ENCODE assay signal across 15 cellular contexts in genomic region chr1:23719162-23719820, GRCh38. TPM values are rescaled to one million over a fixed set of nuclear protein-coding genes. Genes with fewer than 3 reads are reported as not detected.
DNase-seq lines count a peak whose midpoint lies in the region; ATAC-seq and TF ChIP-seq lines count a peak whose summit lies in the region.
"Had no signal": no experiment of that assay in that cellular context is flagged by ENCODE, and none has a peak within 500 bp of the region (broad histone marks: within the 10 kb centered on the region; RNA-seq: fewer than 3 reads in every experiment).

No MANE protein-coding gene starts in this region.

- no peaks in the 10 kb centered on the region for H3K27me3 ChIP-seq in GM06990 (replicated peaks; ENCODE audit: control insufficient read depth, insufficient read depth, low read length)
- no peaks in the 10 kb centered on the region for H3K27me3 ChIP-seq in dorsolateral prefrontal cortex
- H3K27me3 ChIP-seq: hepatocyte had no signal

- H3K27ac ChIP-seq in dorsolateral prefrontal cortex: no peak overlapping the region
- H3K27ac ChIP-seq: hepatocyte, lower lobe of right lung had no signal

- DNase-seq in GM06990 (ENCODE audit: extremely low read depth, insufficient read length) (peak; percentile 61), NCI-H2029 (lab: John Stamatoyannopoulos, UW) (peak; percentile 67), astrocyte of the hippocampus (ENCODE audit: low read depth, low spot score) (peak; percentile 27), myocyte (ENCODE audit: low read depth) (peak; percentile 87), dorsolateral prefrontal cortex (no peak), UCSD-AML1 (lab: John Stamatoyannopoulos, UW; ENCODE audit: unreplicated experiment) (no peak)
- DNase-seq in stimulated activated CD4-positive, alpha-beta T cell treated with anti-CD3 and anti-CD28 coated beads, Interleukin-15, amount 100 ng/mL, for 24 hours: no peak
- DNase-seq: activated CD8-positive, alpha-beta memory T cell treated with anti-CD3 and anti-CD28 coated beads, Interleukin-2, amount 50 U/mL, for 4 hours; effector memory CD4-positive, alpha-beta T cell; lower lobe of right lung; NCI-H2107; stimulated activated CD4-positive, alpha-beta T cell treated with anti-CD3 and anti-CD28 coated beads, Interleukin-2, amount 100 ng/mL, for 24 hours; stimulated activated naive CD4-positive, alpha-beta T cell treated with Interleukin-2 at 50 U/mL for 16 hours had no signal

- H3K4me3 ChIP-seq in GM06990 (replicated peaks; ENCODE audit: low read depth, low read length) (no peak overlapping the region), dorsolateral prefrontal cortex (no peak overlapping the region)
- H3K4me3 ChIP-seq: hepatocyte, lower lobe of right lung had no signal

- no peak for ATAC-seq in GM18868 (IDR thresholded peaks at IDR 0.05; ENCODE audit: unreplicated experiment)

- intact Hi-C loops in dorsolateral prefrontal cortex (cut with DNase I): no loop called here

- H3K36me3 ChIP-seq in GM06990 (ENCODE audit: control insufficient read depth, insufficient read depth, low read length): peaks cover 2% of the 10 kb centered on the region; the same call in 1 of the 2 replicates
- H3K36me3 ChIP-seq: lower lobe of right lung had no signal

- TF ChIP-seq CTCF in GM06990 (IDR thresholded peaks at IDR 0.05; ENCODE audit: insufficient read depth, low read length, poor library complexity, severe bottlenecking) (no peak), dorsolateral prefrontal cortex (IDR thresholded peaks at IDR 0.05 in 54 of 56, conservative IDR thresholded peaks at IDR 0.05 in 2 of 56; ENCODE audit: low read depth in 1 of 56, partially characterized antibody in 56 of 56) (no peak)

RNA-seq across cellular contexts. Expression of gene ELOA, which starts 24.0 kb away (rescaled TPM):
- 38.7 and 43.2 TPM in 2 replicates for total RNA-seq in myocyte
- 23.6 TPM for polyA plus RNA-seq in myocyte (2012)
- total RNA-seq in dorsolateral prefrontal cortex: 10 to 100 TPM; 22.2 to 40.6 (median 28.2) TPM

RNA-seq across cellular contexts. Expression of gene RPL11, which starts 27.7 kb away (rescaled TPM):
- total RNA-seq in myocyte (551 and 641 TPM in 2 replicates), dorsolateral prefrontal cortex (100 to 1,000 TPM; 167 to 380 (median 287) TPM)
- polyA plus RNA-seq in myocyte (2012): 1,209 TPM

RNA-seq across cellular contexts. Expression of gene PITHD1, which starts 58.9 kb away (rescaled TPM):
- total RNA-seq in myocyte: 51.7 and 53.4 TPM in 2 replicates
- polyA plus RNA-seq in myocyte (2012): 35.6 TPM
- 100 to 1,000 TPM in 113 of 120 experiments, 10 to 100 TPM in 7; 72.3 to 213 (median 157) TPM for total RNA-seq in dorsolateral prefrontal cortex

Comparison
In these comparisons a context has a peak if more than half of its experiments do, and no peak if none do; other contexts are left out.
1. DNase-seq: peak in GM06990 (single experiment), NCI-H2029 (single experiment), astrocyte of the hippocampus (single experiment) and myocyte (single experiment); none in stimulated activated CD4-positive, alpha-beta T cell treated with anti-CD3 and anti-CD28 coated beads, Interleukin-15, amount 100 ng/mL, for 24 hours (single experiment), dorsolateral prefrontal cortex (0 of 10) and UCSD-AML1 (single experiment).